Comparison of ENCODE assay signal across 9 cellular contexts in genomic region chr5:3432135-3432534, GRCh38.
"Had no signal": no experiment of that assay in that cellular context is flagged by ENCODE, and none has a peak within 500 bp of the region (broad histone marks: within the 10 kb centered on the region; RNA-seq: fewer than 3 reads in every experiment).

No MANE protein-coding gene starts in this region.

- H3K4me3 Mint-ChIP-seq: HFFc6, IgD-negative memory B cell had no signal

- H3K4me1 ChIP-seq: HAP-1 had no signal

- H3K9ac ChIP-seq: GM23248 had no signal

- H3K27ac Mint-ChIP-seq: HFFc6, IgD-negative memory B cell had no signal

- H3K9me3 ChIP-seq: HAP-1 had no signal

- H3K27me3 Mint-ChIP-seq: IgD-negative memory B cell had no signal

- H3K27ac ChIP-seq: GM23248, HL-60 had no signal

- DNase-seq: GM23248, GOT3, H7, HFFc6, KBM-7 had no signal

- H3K36me3 ChIP-seq: HAP-1 had no signal

- H3K4me3 ChIP-seq: GM23248, HAP-1 had no signal

- H3K36me3 Mint-ChIP-seq: IgD-negative memory B cell had no signal

- FAIRE-seq: HepG2 had no signal

- H3K4me1 Mint-ChIP-seq: IgD-negative memory B cell had no signal
